Comparison of ENCODE assay signal across 24 cellular contexts in the genomic region with DNA sequence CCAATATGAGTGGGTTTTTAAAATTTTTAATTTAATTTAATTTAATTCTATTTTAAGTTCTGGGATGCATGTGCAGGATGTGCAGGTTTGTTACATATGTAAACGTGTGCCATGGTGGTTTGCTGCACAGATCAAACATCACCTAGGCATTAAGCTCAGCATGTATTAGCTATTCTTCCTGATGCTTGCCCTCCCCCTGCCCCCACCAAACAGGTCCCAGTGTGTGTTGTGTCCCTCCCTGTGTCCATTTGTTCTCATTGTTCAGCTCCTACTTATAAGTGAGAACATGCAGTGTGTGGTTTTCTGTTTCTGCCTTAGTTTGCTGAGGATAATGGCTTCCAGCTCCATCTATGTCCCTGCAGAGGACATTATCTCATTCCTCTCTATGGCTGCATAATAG.
"Had no signal": no experiment of that assay in that cellular context is flagged by ENCODE, and none has a peak within 500 bp of the region (broad histone marks: within the 10 kb centered on the region; RNA-seq: fewer than 3 reads in every experiment).

No MANE protein-coding gene starts in this region.

- H3K27me3 ChIP-seq: ascending aorta, breast epithelium, testis had no signal

- ATAC-seq: activated CD4-positive, CD25-positive, alpha-beta regulatory T cell treated with anti-CD3 and anti-CD28 coated beads, Interleukin-2, amount 50 U/mL, for 24 hours; activated T-helper 17 cell treated with anti-CD3 and anti-CD28 coated beads, Interleukin-2, amount 50 U/mL, for 72 hours; left cardiac atrium; mucosa of descending colon had no signal

- H3K36me3 Mint-ChIP-seq: activated naive CD8-positive, alpha-beta T cell; memory B cell; naive B cell; type B pancreatic cell had no signal

- H3K4me3 ChIP-seq: adrenal gland, ascending aorta, breast epithelium, gastroesophageal sphincter, mucosa of descending colon, prostate gland, spleen, testis had no signal

- H3K9me3 ChIP-seq: adrenal gland, ascending aorta, breast epithelium, gastroesophageal sphincter, mucosa of descending colon, prostate gland, spleen, testis had no signal

- H3K4me1 ChIP-seq: adrenal gland, breast epithelium, prostate gland, testis had no signal

- FAIRE-seq: colon, endothelial cell of umbilical vein, islet of Langerhans had no signal

- H3K4me1 Mint-ChIP-seq: activated T-helper 17 cell treated with anti-CD3 and anti-CD28 coated beads, Interleukin-2, amount 50 U/mL, for 72 hours; central memory CD8-positive, alpha-beta T cell had no signal

- H3K9me3 Mint-ChIP-seq: activated T-cell treated with anti-CD3 and anti-CD28 coated beads, Interleukin-2, amount 50 U/mL, for 24 hours; activated T-helper 17 cell treated with anti-CD3 and anti-CD28 coated beads, Interleukin-2, amount 50 U/mL, for 72 hours; central memory CD8-positive, alpha-beta T cell; memory B cell; naive B cell had no signal

- H3K36me3 ChIP-seq: adrenal gland, ascending aorta, breast epithelium, gastroesophageal sphincter, prostate gland, spleen had no signal

- H3K27ac Mint-ChIP-seq: activated naive CD8-positive, alpha-beta T cell; activated T-cell treated with anti-CD3 and anti-CD28 coated beads, Interleukin-2, amount 50 U/mL, for 24 hours; activated T-helper 17 cell treated with anti-CD3 and anti-CD28 coated beads, Interleukin-2, amount 50 U/mL, for 72 hours; memory B cell; type B pancreatic cell had no signal

- H3K27ac ChIP-seq: adrenal gland, ascending aorta, breast epithelium, gastroesophageal sphincter, prostate gland, spleen, testis had no signal

- H3K4me3 Mint-ChIP-seq: activated naive CD8-positive, alpha-beta T cell; activated T-cell treated with anti-CD3 and anti-CD28 coated beads, Interleukin-2, amount 50 U/mL, for 24 hours; activated T-helper 17 cell treated with anti-CD3 and anti-CD28 coated beads, Interleukin-2, amount 50 U/mL, for 72 hours; central memory CD8-positive, alpha-beta T cell; memory B cell; naive B cell; type B pancreatic cell had no signal

- DNase-seq: activated naive CD4-positive, alpha-beta T cell; activated T-cell treated with anti-CD3 and anti-CD28 coated beads, Interleukin-2, amount 50 U/mL, for 24 hours; adrenal gland; effector memory CD4-positive, alpha-beta T cell; left cardiac atrium; mucosa of descending colon; naive B cell; spleen; stimulated activated CD4-positive, alpha-beta T cell treated with anti-CD3 and anti-CD28 coated beads, Interleukin-4, amount 100 ng/mL, for 1 hour; stimulated activated naive CD4-positive, alpha-beta T cell; testis had no signal
